In the genomic region with DNA sequence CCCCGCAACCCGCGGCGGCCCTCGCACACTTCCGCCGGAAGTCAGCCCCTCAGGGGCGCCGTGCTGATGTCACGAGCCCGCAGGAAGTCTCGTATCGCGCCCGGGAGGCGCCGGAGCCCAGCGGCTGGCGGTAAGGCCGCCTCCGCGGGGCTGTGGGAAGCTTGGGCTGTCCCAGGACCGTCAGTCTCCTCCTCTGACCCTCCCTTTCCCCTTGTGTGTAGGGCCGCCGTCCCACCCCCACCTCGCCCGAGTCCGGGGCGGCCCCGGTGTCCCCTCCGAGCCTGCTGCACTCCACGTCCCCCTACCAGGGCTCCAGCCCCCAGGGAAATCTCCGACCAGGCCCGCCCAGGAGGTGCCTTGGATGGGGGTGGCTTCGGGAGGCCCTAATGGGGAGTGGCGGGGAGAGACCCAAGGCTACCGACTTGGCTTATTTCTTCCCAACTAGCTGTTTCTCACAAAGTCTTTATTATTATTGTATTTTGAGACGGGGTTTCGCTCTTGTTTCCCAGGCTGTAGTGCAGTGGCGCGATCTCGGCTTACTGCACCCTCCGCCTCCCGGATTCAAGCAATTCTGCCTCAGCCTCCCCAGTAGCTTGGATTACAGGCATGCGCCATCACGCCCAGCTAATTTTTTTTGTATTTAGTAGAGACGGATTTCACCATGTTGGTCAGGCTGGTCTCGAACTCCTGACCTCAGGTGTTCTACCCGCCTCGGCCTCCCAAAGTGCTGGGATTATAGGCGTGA, we compare ENCODE assay signal across 8 cellular contexts. TPM values are rescaled to one million over a fixed set of nuclear protein-coding genes. Genes with fewer than 3 reads are reported as not detected.
DNase-seq lines count a peak whose midpoint lies in the region; TF ChIP-seq lines count a peak whose summit lies in the region.

A gene (plus strand): TSS at position 86 of the 745 bp plus-strand sequence. CDS start 3,108 bp downstream, outside the sequence.

- H3F3A ChIP-seq in SK-N-SH (replicated peaks; ENCODE audit: insufficient read depth), result peaks cover 27% of the 10 kb centered on the region

- POLR2A ChIA-PET in SK-N-SH (lab: Yijun Ruan, JAX), result interaction anchor here (1.2 to 2.7 kb wide), 2 partner anchors 12 to 19 kb away, joined by 4 to 16 read pairs; a partner anchor contains a TSS

- WGBS in SK-N-SH (ENCODE audit: low lambda C conversion rate), result 16% methylated on average over 41 of the region's 51 CpGs
- WGBS in testis, 2 donors, result 8 to 11% methylated on average over 35 to 50 of the region's 51 CpGs

- H3K9me3 ChIP-seq in SK-N-SH (no peaks in the 10 kb centered on the region), osteoblast (ENCODE audit: low read depth, low read length) (no peaks in the 10 kb centered on the region), testis (no peaks in the 10 kb centered on the region)

- peak; percentile 38 for TF ChIP-seq POLR2A in testis (IDR thresholded peaks at IDR 0.05)

- H3K9me3 Mint-ChIP-seq in HFFc6, result no peaks in the 10 kb centered on the region

- H3K36me3 Mint-ChIP-seq in HFFc6 (ENCODE audit: low read depth), result 0 out of 2 replicates have a peak, but pooled peaks cover 4% of the 10 kb centered on the region

- H3K79me2 ChIP-seq in SK-N-SH (ENCODE audit: insufficient read depth) (peaks cover 13% of the 10 kb centered on the region; the same call in 1 of the 2 replicates), osteoblast (ENCODE audit: insufficient read depth, low read length) (no peaks in the 10 kb centered on the region)

- H4K20me1 ChIP-seq in SK-N-SH (ENCODE audit: insufficient read depth) (no peaks in the 10 kb centered on the region), osteoblast (ENCODE audit: insufficient read depth, low read length) (no peaks in the 10 kb centered on the region)

- H3K4me1 ChIP-seq in SK-N-SH (ENCODE audit: control insufficient read depth in 1 of 2, insufficient read depth in 2 of 2, low read depth in 1 of 2, low read length in 1 of 2), result peaks cover 0 to 7% of the 10 kb centered on the region in 2 experiments; a peak in 1 of 4 replicates
- H3K4me1 ChIP-seq in osteoblast (ENCODE audit: insufficient read depth, low read length), result peaks cover 2% of the 10 kb centered on the region
- H3K4me1 ChIP-seq in testis, result peaks cover 11% of the 10 kb centered on the region

- H3K4me3 ChIP-seq in GM06990 (replicated peaks; ENCODE audit: low read depth, low read length) (peak within 1 kb of the TSS; percentile 70), SK-N-SH (ENCODE audit: low read depth in 2 of 2, low read length in 1 of 2) (peak within 1 kb of the TSS; percentile 62 to 87), osteoblast (ENCODE audit: insufficient read depth, low read length) (peak within 1 kb of the TSS; percentile 92), testis (peak within 1 kb of the TSS; percentile 70 to 77)

- H3K4me3 Mint-ChIP-seq in HFFc6, result peak within 1 kb of the TSS; percentile 87

- H3K27me3 Mint-ChIP-seq in HFFc6 (ENCODE audit: insufficient read depth), result peaks cover 6% of the 10 kb centered on the region; the same call in 1 of the 2 replicates

- no peak for TF ChIP-seq RAD21 in SK-N-SH (IDR thresholded peaks at IDR 0.05; ENCODE audit: low read length)

- H3K9ac ChIP-seq in SK-N-SH, result peak within 1 kb of the TSS; percentile 88

- CTCF ChIA-PET in SK-N-SH (lab: Yijun Ruan, JAX), result interaction anchor here (0.9 to 9.7 kb wide), 7 partner anchors 12 to 67 kb away, joined by 3 to 85 read pairs (median 8); a partner anchor contains a TSS

- no peaks in the 10 kb centered on the region for H3K27me3 ChIP-seq in GM06990 (replicated peaks; ENCODE audit: control insufficient read depth, insufficient read depth, low read length)
- no peaks in the 10 kb centered on the region for H3K27me3 ChIP-seq in SK-N-SH (ENCODE audit: insufficient read depth)
- no peaks in the 10 kb centered on the region for H3K27me3 ChIP-seq in osteoblast (ENCODE audit: insufficient read depth, low read length)
- H3K27me3 ChIP-seq in testis, result no peaks in the 10 kb centered on the region

- no peaks in the 10 kb centered on the region for H3K9me2 ChIP-seq in SK-N-SH

- H3K36me3 ChIP-seq in GM06990 (ENCODE audit: control insufficient read depth, insufficient read depth, low read length) (peaks cover 3% of the 10 kb centered on the region; the same call in 1 of the 2 replicates), SK-N-SH (replicated peaks in 1 of 2; ENCODE audit: control insufficient read depth in 1 of 2, insufficient read depth in 2 of 2, low read length in 1 of 2) (peaks cover 19 to 20% of the 10 kb centered on the region in 2 experiments), osteoblast (ENCODE audit: insufficient read depth, low read length) (peaks cover 23% of the 10 kb centered on the region), testis (ENCODE audit: low read depth, missing control alignments) (no peaks in the 10 kb centered on the region)

- H3K4me2 ChIP-seq in SK-N-SH (peak within 1 kb of the TSS; percentile 76), osteoblast (ENCODE audit: insufficient read depth, low read length) (peak within 1 kb of the TSS; percentile 84)

- DNase-seq in GM06990 (ENCODE audit: extremely low read depth, insufficient read length), result peak; percentile 94
- peak; percentile 59 for DNase-seq in HFFc6
- peak; percentile 96 for DNase-seq in NAMALWA (ENCODE audit: low spot score)
- peak; percentile 99 for DNase-seq in SK-N-SH
- DNase-seq in activated naive CD4-positive, alpha-beta T cell treated with anti-CD3 and anti-CD28 coated beads, Interleukin-2, amount 50 U/mL, for 16 hours, result peak; percentile 88
- peak; percentile 23 for DNase-seq in glomerular endothelial cell (ENCODE audit: extremely low read depth, low read depth, low spot score)
- DNase-seq in osteoblast (ENCODE audit: insufficient read length, low spot score, missing footprints), result peak; percentile 99
- DNase-seq in testis, result peak; percentile 91

- peak in 1 of 2 experiments; percentile 20; a peak in 1 of 4 replicates for TF ChIP-seq EP300 in SK-N-SH (IDR thresholded peaks at IDR 0.05; ENCODE audit: borderline replicate concordance in 1 of 2, low read depth in 1 of 2, low read length in 1 of 2)

- H2AFZ ChIP-seq in SK-N-SH (ENCODE audit: low read depth) (peak within 1 kb of the TSS; percentile 90), osteoblast (ENCODE audit: low read length) (peak within 1 kb of the TSS; percentile 88)

- H3K27ac ChIP-seq in SK-N-SH (ENCODE audit: low read depth in 2 of 2, low read length in 1 of 2) (peak within 1 kb of the TSS; percentile 80 to 89), osteoblast (ENCODE audit: low read depth, low read length) (peak within 1 kb of the TSS; percentile 88), testis (peak within 1 kb of the TSS; percentile 79 to 95)

- H3K27ac Mint-ChIP-seq in HFFc6, result peak within 1 kb of the TSS; percentile 89

- TF ChIP-seq CTCF in GM06990 (IDR thresholded peaks at IDR 0.05; ENCODE audit: insufficient read depth, low read length, poor library complexity, severe bottlenecking) (no peak), HFFc6 (IDR thresholded peaks at IDR 0.05) (no peak), SK-N-SH (IDR thresholded peaks at IDR 0.05) (no peak), osteoblast (IDR thresholded peaks at IDR 0.05; ENCODE audit: extremely low read depth, low read depth, low read length) (no peak), testis (IDR thresholded peaks at IDR 0.05) (peak in 1 of 3 experiments; percentile 5)

- peaks cover 14% of the 10 kb centered on the region for H3K4me1 Mint-ChIP-seq in HFFc6 (ENCODE audit: low read depth)

- intact Hi-C loops in testis (cut with DNase I; ENCODE audit: low total_unique reads), result no loop called here

TF ChIP-seq in SK-N-SH, 30 proteins besides CTCF, POLR2A, EP300 and RAD21 (continues in another document):
- peak; percentile 91 for TF ChIP-seq TAF1 (IDR thresholded peaks at IDR 0.05; ENCODE audit: borderline replicate concordance, low read depth, low read length)
- TF ChIP-seq NRF1 (IDR thresholded peaks at IDR 0.05; ENCODE audit: low read depth, low read length), result no peak
- peak; percentile 93; the same call in 1 of the 2 replicates for TF ChIP-seq SIN3A (IDR thresholded peaks at IDR 0.05; ENCODE audit: borderline replicate concordance, low read depth, low read length)
- TF ChIP-seq, protein P1, sequence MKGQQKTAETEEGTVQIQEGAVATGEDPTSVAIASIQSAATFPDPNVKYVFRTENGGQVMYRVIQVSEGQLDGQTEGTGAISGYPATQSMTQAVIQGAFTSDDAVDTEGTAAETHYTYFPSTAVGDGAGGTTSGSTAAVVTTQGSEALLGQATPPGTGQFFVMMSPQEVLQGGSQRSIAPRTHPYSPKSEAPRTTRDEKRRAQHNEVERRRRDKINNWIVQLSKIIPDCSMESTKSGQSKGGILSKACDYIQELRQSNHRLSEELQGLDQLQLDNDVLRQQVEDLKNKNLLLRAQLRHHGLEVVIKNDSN (IDR thresholded peaks at IDR 0.05; ENCODE audit: borderline replicate concordance, low read depth), result peak; percentile 59; the same call in 1 of the 2 replicates
- TF ChIP-seq MEF2A (IDR thresholded peaks at IDR 0.05; ENCODE audit: borderline replicate concordance, low read depth), result peak; percentile 23; the same call in 1 of the 2 replicates
- TF ChIP-seq, protein P2, sequence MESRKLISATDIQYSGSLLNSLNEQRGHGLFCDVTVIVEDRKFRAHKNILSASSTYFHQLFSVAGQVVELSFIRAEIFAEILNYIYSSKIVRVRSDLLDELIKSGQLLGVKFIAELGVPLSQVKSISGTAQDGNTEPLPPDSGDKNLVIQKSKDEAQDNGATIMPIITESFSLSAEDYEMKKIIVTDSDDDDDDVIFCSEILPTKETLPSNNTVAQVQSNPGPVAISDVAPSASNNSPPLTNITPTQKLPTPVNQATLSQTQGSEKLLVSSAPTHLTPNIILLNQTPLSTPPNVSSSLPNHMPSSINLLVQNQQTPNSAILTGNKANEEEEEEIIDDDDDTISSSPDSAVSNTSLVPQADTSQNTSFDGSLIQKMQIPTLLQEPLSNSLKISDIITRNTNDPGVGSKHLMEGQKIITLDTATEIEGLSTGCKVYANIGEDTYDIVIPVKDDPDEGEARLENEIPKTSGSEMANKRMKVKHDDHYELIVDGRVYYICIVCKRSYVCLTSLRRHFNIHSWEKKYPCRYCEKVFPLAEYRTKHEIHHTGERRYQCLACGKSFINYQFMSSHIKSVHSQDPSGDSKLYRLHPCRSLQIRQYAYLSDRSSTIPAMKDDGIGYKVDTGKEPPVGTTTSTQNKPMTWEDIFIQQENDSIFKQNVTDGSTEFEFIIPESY (IDR thresholded peaks at IDR 0.05; ENCODE audit: borderline replicate concordance, low read depth), result peak; percentile 90
- no peak for TF ChIP-seq FOXM1 (IDR thresholded peaks at IDR 0.05; ENCODE audit: low read depth)
- peak; percentile 76; the same call in 1 of the 2 replicates for TF ChIP-seq MXI1 (IDR thresholded peaks at IDR 0.05; ENCODE audit: low read depth, low read length)

RNA-seq across cellular contexts. Expression of the gene that starts here (rescaled TPM):
- 10 to 100 TPM; 18.4 to 27.7 (median 25.2) TPM for total RNA-seq in HFFc6 (2021; fragmentation: NEBNext Ultra II Directional; extraction: Animal tissue kit (Norgen Biotek cat#: 25700))
- 169 and 178 TPM in 2 replicates for polyA plus RNA-seq in SK-N-SH (2012; rRNA removed)
- polyA plus RNA-seq in SK-N-SH (2012; cell fraction: cytosol; rRNA removed), result 151 and 174 TPM in 2 replicates
- polyA plus RNA-seq in SK-N-SH (2012; cell fraction: nucleus; rRNA removed), result 96.9 and 98.5 TPM in 2 replicates
- 30.7 and 33.0 TPM in 2 replicates for total RNA-seq in glomerular endothelial cell
- total RNA-seq in osteoblast, result 51.0 and 61.6 TPM in 2 replicates
- total RNA-seq in testis, result 10 to 100 TPM; 59.4 to 75.8 TPM
- 77.7 TPM for polyA plus RNA-seq in testis (ENCODE audit: insufficient read depth, low read depth, low replicate concordance)

Comparison
In these comparisons a context has a peak if more than half of its experiments do, and no peak if none do; other contexts are left out.
1. Peak in every context shown above with its lines: DNase-seq, H3K4me3 ChIP-seq and H3K27ac ChIP-seq.
2. DNase-seq: peak in every context shown above with its lines; median percentile 99 in SK-N-SH; 99 in osteoblast; 96 in NAMALWA; 94 in GM06990; 91 in testis; 88 in activated naive CD4-positive, alpha-beta T cell treated with anti-CD3 and anti-CD28 coated beads, Interleukin-2, amount 50 U/mL, for 16 hours; 59 in HFFc6; 23 in glomerular endothelial cell.